24 cellular contexts compared by ENCODE assay signal in the genomic region with DNA sequence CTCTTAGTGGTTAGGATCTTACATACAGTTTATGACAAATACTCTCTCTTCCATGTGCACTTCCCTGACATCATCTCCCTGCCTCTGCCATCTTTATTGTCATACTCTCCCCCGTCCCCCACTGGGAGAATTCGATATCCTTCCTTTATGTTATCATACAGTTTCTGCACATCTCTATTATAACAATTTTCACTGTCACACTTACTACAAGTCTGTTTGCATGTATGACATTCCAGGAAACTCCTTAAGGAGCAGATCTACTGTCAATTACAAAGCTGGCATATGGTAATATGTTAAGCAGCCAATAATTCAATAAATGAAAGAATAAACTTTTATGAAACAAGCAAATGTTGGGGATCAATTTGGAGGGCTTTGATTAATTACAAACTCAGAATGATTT.
"Had no signal": no experiment of that assay in that cellular context is flagged by ENCODE, and none has a peak within 500 bp of the region (broad histone marks: within the 10 kb centered on the region; RNA-seq: fewer than 3 reads in every experiment).

No MANE protein-coding gene starts in this region.

- H3K27ac ChIP-seq: stomach, suprapubic skin, testis, thoracic aorta, thyroid gland, tibial artery, tibial nerve, transverse colon, upper lobe of left lung, upper lobe of right lung, uterus, vagina had no signal

- DNase-seq: stimulated activated CD4-positive, alpha-beta T cell treated with anti-CD3 and anti-CD28 coated beads, Interleukin-2, amount 100 ng/mL, for 48 hours; stimulated activated CD4-positive, alpha-beta T cell treated with anti-CD3 and anti-CD28 coated beads, Interleukin-4, amount 100 ng/mL, for 1 hour; stimulated activated CD4-positive, alpha-beta T cell treated with anti-CD3 and anti-CD28 coated beads, Interleukin-4, amount 100 ng/mL, for 24 hours; stimulated activated CD4-positive, alpha-beta T cell treated with anti-CD3 and anti-CD28 coated beads, Interleukin-4, amount 100 ng/mL, for 4 hours; stimulated activated CD8-positive, alpha-beta memory T cell treated with anti-CD3 and anti-CD28 coated beads, Interleukin-4, amount 100 ng/mL, for 48 hours; stimulated activated naive B cell treated with anti-CD40 and anti-IgM and Interleukin-4, amounts not matched to agents 10 μg/mL and 1 μg/mL and 100 μg/mL, for 72 hours; stimulated activated naive CD4-positive, alpha-beta T cell; stimulated activated naive CD4-positive, alpha-beta T cell treated with Interleukin-2 at 50 U/mL for 16 hours; stimulated activated naive CD8-positive, alpha-beta T cell treated with anti-CD3 and anti-CD28 coated beads, Interleukin-15, amount 100 ng/mL, for 72 hours; stimulated activated naive CD8-positive, alpha-beta T cell treated with anti-CD3 and anti-CD28 coated beads, Interleukin-15, Interleukin-2, amounts not matched to agents 100 U/mL and 50 U/mL, for 24 hours; stomach; substantia nigra; testis; thyroid gland; tibial artery; transverse colon; trophoblast cell; upper lobe of left lung; upper lobe of right lung; uterus had no signal

- H3K9me3 ChIP-seq: stomach, suprapubic skin, testis, thoracic aorta, thyroid gland, tibial artery, tibial nerve, transverse colon, upper lobe of left lung, upper lobe of right lung, uterus, vagina had no signal

- H3K36me3 ChIP-seq: stomach, suprapubic skin, thoracic aorta, thyroid gland, tibial artery, tibial nerve, transverse colon, upper lobe of left lung, upper lobe of right lung, uterus, vagina had no signal

- H3K4me3 ChIP-seq: stomach, suprapubic skin, testis, thoracic aorta, thyroid gland, tibial artery, tibial nerve, transverse colon, upper lobe of left lung, upper lobe of right lung, uterus, vagina had no signal

- H3K27me3 ChIP-seq: stomach, suprapubic skin, testis, thyroid gland, tibial artery, tibial nerve, transverse colon, upper lobe of left lung, upper lobe of right lung, uterus, vagina had no signal
